In the genomic region with DNA sequence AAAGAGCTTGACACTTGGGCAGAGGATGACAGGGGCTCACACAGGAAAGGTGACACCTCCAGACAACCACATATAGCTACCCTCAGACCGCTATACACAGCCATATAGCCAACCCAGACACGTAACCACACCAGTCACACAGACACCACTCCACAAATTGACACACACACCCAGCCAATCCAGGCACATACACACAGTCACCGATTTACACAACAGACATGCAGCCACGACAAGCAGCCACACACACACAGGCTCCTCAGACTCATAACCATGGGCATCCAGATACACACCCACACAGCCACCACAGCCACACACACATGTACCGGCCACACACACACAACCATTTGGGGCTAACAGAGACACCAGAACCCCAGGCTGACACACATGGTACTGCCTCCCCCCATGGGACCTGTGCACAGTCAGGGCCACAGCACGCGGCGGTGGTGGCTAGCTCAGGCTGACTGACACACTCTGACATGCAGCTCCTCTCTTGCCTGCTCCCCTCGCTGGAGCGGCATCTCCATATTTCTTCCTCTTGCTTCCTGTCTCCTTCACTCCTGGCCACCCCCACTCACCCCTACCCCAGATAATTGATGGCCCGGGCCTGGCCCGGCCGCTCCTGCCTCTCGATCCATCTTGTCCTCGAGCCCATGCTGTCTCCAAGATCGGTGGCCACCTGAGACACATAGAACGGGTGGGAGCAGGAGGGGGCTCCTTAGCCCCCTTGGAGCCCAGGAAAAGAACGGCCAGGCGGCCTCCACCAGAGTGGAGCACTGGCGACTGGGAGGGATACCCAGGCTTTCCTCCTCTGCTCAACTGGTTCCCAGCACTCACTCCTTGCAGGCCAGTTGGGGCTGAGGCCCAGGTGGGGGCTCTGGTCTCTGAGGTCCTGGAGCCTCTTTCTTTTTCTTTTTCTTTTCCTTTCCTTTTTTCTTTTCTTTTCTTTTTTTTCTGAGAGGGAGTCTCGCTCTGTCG, we compare ENCODE assay signal across 16 cellular contexts. TPM values are rescaled to one million over a fixed set of nuclear protein-coding genes. Genes with fewer than 3 reads are reported as not detected.
DNase-seq lines count a peak whose midpoint lies in the region; ATAC-seq and TF ChIP-seq lines count a peak whose summit lies in the region.
"Had no signal": no experiment of that assay in that cellular context is flagged by ENCODE, and none has a peak within 500 bp of the region (broad histone marks: within the 10 kb centered on the region; RNA-seq: fewer than 3 reads in every experiment).

No MANE protein-coding gene starts in this region.

- H3K4me1 Mint-ChIP-seq in IgD-negative memory B cell (peaks cover 13 to 35% (median 29%) of the 10 kb centered on the region in 3 donors), chondrocyte (ENCODE audit: low read depth) (peaks cover 41% of the 10 kb centered on the region), progenitor cell of endocrine pancreas (ENCODE audit: low read depth) (peaks cover 45% of the 10 kb centered on the region)

- H3K27ac Mint-ChIP-seq in IgD-negative memory B cell (peak overlapping the region in 2 of 3 donors; percentile 20 to 24), chondrocyte (ENCODE audit: unreplicated experiment) (peak overlapping the region; percentile 64), progenitor cell of endocrine pancreas (peak overlapping the region; percentile 6)
- H3K27ac Mint-ChIP-seq: HFFc6 had no signal

- H3K4me3 Mint-ChIP-seq in IgD-negative memory B cell (peak overlapping the region in 2 of 4 donors; percentile 65), chondrocyte (ENCODE audit: unreplicated experiment) (no peak overlapping the region), progenitor cell of endocrine pancreas (ENCODE audit: low read depth) (no peak overlapping the region)
- H3K4me3 Mint-ChIP-seq: HFFc6 had no signal

- no peaks in the 10 kb centered on the region for H3K9me3 Mint-ChIP-seq in IgD-negative memory B cell
- no peaks in the 10 kb centered on the region for H3K9me3 Mint-ChIP-seq in chondrocyte (ENCODE audit: low read depth)
- H3K9me3 Mint-ChIP-seq in progenitor cell of endocrine pancreas (ENCODE audit: low read depth), result no peaks in the 10 kb centered on the region
- H3K9me3 Mint-ChIP-seq: HFFc6 had no signal

- H3K27me3 Mint-ChIP-seq in IgD-negative memory B cell (peaks cover 61% of the 10 kb centered on the region), chondrocyte (ENCODE audit: low read depth) (no peaks in the 10 kb centered on the region), progenitor cell of endocrine pancreas (peaks cover 79% of the 10 kb centered on the region)

- H3K36me3 Mint-ChIP-seq in IgD-negative memory B cell (peaks cover 2% of the 10 kb centered on the region), chondrocyte (ENCODE audit: low read depth) (no peaks in the 10 kb centered on the region), progenitor cell of endocrine pancreas (ENCODE audit: insufficient read depth) (no peaks in the 10 kb centered on the region)

- ATAC-seq in HG02938 (IDR thresholded peaks at IDR 0.05; ENCODE audit: unreplicated experiment), result no peak
- ATAC-seq: upper lobe of right lung had no signal

- DNase-seq in activated CD4-positive, alpha-beta T cell treated with anti-CD3 and anti-CD28 coated beads for 48 hours, result peak; percentile 28
- DNase-seq in activated CD4-positive, alpha-beta T cell treated with anti-CD3 and anti-CD28 coated beads for 1 hour, result no peak
- DNase-seq in chondrocyte (ENCODE audit: low spot score) (no peak), progenitor cell of endocrine pancreas (ENCODE audit: low spot score, unreplicated experiment) (no peak), HUDEP-2 (lab: John Stamatoyannopoulos, UW; ENCODE audit: unreplicated experiment in 76 of 76) (no peak)
- no peak for DNase-seq in effector CD4-positive, alpha-beta T cell
- DNase-seq: CD4-positive, CD25-positive, alpha-beta regulatory T cell; DND-41; HFFc6; left ventricle myocardium inferior; NCI-H1092 treated with DMSO at 0.1 percent for 48 hours; spleen; stimulated activated naive CD4-positive, alpha-beta T cell treated with Interleukin-2 at 50 U/mL for 16 hours; upper lobe of right lung had no signal

- TF ChIP-seq CTCF in chondrocyte (IDR thresholded peaks at IDR 0.05), result no peak
- TF ChIP-seq CTCF in progenitor cell of endocrine pancreas (IDR thresholded peaks at IDR 0.05; ENCODE audit: unreplicated experiment), result no peak

RNA-seq across cellular contexts. Expression of a gene that starts 6.0 kb away (rescaled TPM):
- 176 TPM for polyA plus RNA-seq in IgD-negative memory B cell
- total RNA-seq in chondrocyte (112 to 292 TPM (median 291 TPM) in 3 replicates), progenitor cell of endocrine pancreas (162 and 165 TPM in 2 replicates)

RNA-seq across cellular contexts. Expression of a gene that starts 6.9 kb away (rescaled TPM):
- 8.3 TPM for polyA plus RNA-seq in IgD-negative memory B cell
- total RNA-seq in chondrocyte, result 75.4 to 85.4 TPM (median 82.8 TPM) in 3 replicates
- 1.7 and 2.0 TPM in 2 replicates for total RNA-seq in progenitor cell of endocrine pancreas
- total RNA-seq: upper lobe of right lung had no signal

RNA-seq across cellular contexts. Expression of a gene that starts 27.5 kb away (rescaled TPM):
- polyA plus RNA-seq in IgD-negative memory B cell, result 2.4 TPM
- 1.1 to 2.8 TPM (median 1.3 TPM) in 3 replicates for total RNA-seq in chondrocyte
- total RNA-seq in progenitor cell of endocrine pancreas, result 6.0 and 6.1 TPM in 2 replicates

Comparison
In these comparisons a context has a peak if more than half of its experiments do, and no peak if none do; other contexts are left out.
1. H3K27ac Mint-ChIP-seq: peak in every context shown above with its lines; median percentile 64 in chondrocyte; 22 in IgD-negative memory B cell; 6 in progenitor cell of endocrine pancreas.
2. RNA of a gene that starts 6.9 kb away (total RNA-seq): 75.4 to 85.4 TPM in chondrocyte; 1.7 to 2.0 TPM in progenitor cell of endocrine pancreas; every median in the first group is over 10 times any median in the second.